8 cellular contexts compared by ENCODE assay signal in the genomic region with DNA sequence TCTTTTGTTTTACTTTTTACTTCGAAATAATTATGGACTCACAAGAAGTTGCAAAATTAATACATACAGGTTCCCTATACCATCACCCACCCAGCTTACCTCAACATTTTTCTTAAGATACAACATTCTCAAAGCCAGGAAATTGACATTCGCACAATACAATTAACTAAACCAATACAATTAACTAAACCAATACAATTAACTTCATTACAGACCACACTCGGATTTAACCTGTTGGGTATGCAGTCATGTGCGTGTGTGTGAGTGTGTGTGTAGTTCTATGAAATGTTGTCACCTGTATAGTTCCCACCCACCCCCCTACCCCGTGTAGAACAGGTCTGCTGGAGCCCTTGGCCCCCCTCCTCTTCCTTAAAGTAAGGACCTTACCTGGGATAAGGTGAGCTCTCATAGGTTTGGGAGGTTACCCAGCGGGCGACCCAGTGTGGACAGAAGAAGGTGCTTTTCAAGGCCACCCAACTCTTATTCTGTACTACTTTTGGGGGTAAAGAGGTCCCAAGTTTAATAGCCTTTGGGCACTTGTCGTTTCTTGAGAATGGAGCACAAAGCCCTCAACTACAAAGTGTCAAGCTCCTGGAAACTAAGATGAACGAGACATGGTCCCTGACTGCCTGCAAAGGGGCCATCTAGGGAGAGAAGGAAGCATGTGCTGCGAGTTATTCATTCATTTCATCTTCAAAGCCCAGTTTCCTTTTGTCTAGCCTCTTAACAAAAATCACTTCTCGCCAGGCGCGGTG. TPM values are rescaled to one million over a fixed set of nuclear protein-coding genes. Genes with fewer than 3 reads are reported as not detected.
DNase-seq lines count a peak whose midpoint lies in the region; ATAC-seq and TF ChIP-seq lines count a peak whose summit lies in the region.

No MANE protein-coding gene starts in this region.

- H3K14ac ChIP-seq in trophoblast cell (ENCODE audit: low read length): no peak overlapping the region

- in situ Hi-C loops in G401 (cut with HindIII; ENCODE audit: low sequenced_read_pairs) (no loop called here), Panc1 (cut with HindIII; ENCODE audit: low pct_unique_long_range_greater_than_20kb, low sequenced_read_pairs) (no loop called here)

- H3K27me3 Mint-ChIP-seq in endodermal cell (ENCODE audit: insufficient read depth): peaks cover 5% of the 10 kb centered on the region

- peak overlapping the region; percentile 67; the same call in 1 of the 2 replicates for H3K27ac ChIP-seq in Panc1 (ENCODE audit: low read length)
- no peak overlapping the region for H3K27ac ChIP-seq in endodermal cell (ENCODE audit: low read depth, low read length)
- H3K27ac ChIP-seq in trophoblast cell (ENCODE audit: low read depth, low read length): no peak overlapping the region

- DNase-seq in G401 (ENCODE audit: low spot score) (peak; percentile 10), Panc1 (ENCODE audit: low read depth, low spot score) (no peak), endodermal cell (peak; percentile 54), trophoblast cell (no peak), GDM1 (lab: John Stamatoyannopoulos, UW) (no peak), cerebellar nuclear complex (lab: John Stamatoyannopoulos, UW) (no peak), GF-D8 (lab: John Stamatoyannopoulos, UW) (no peak), NOMO-1 treated with dmso at 0.1 percent for 144 hours (lab: John Stamatoyannopoulos, UW; ENCODE audit: unreplicated experiment) (no peak)

- CTCF ChIA-PET in Panc1 (lab: Charles Lee): interaction anchor here (0.6 kb wide), 1 partner anchor 102 kb away, joined by 10 read pairs; no protein-coding TSS in a partner anchor

- ATAC-seq in Panc1: no peak

- H2AFZ ChIP-seq in trophoblast cell (ENCODE audit: insufficient read depth, low read length, poor library complexity): peak overlapping the region; percentile 39

- peaks cover 10% of the 10 kb centered on the region for H3K4me1 ChIP-seq in Panc1 (ENCODE audit: control insufficient read depth, insufficient read depth, low read length)
- H3K4me1 ChIP-seq in endodermal cell (ENCODE audit: control insufficient read depth, insufficient read depth, low read length): peaks cover 5% of the 10 kb centered on the region
- peaks cover 0 to 7% of the 10 kb centered on the region in 2 experiments for H3K4me1 ChIP-seq in trophoblast cell (ENCODE audit: control insufficient read depth in 1 of 2, insufficient read depth in 2 of 2, low read length in 2 of 2)

- H3K27me3 ChIP-seq in Panc1 (ENCODE audit: control insufficient read depth, insufficient read depth, low read length) (no peaks in the 10 kb centered on the region), endodermal cell (ENCODE audit: control insufficient read depth, insufficient read depth, low read length, poor library complexity, severe bottlenecking) (no peaks in the 10 kb centered on the region), trophoblast cell (ENCODE audit: insufficient read depth, low read length) (no peaks in the 10 kb centered on the region)

- H3K4me1 Mint-ChIP-seq in endodermal cell: peaks cover 18% of the 10 kb centered on the region

- H3K9me3 ChIP-seq in Panc1 (ENCODE audit: control insufficient read depth, insufficient read depth, low read depth, low read length): no peaks in the 10 kb centered on the region
- no peaks in the 10 kb centered on the region for H3K9me3 ChIP-seq in endodermal cell (ENCODE audit: control insufficient read depth, low read length)
- peaks cover 3% of the 10 kb centered on the region for H3K9me3 ChIP-seq in trophoblast cell (ENCODE audit: insufficient read depth, low read depth, low read length)

- peak overlapping the region; percentile 1 for H2BK12ac ChIP-seq in trophoblast cell (ENCODE audit: low read length)

- WGBS in endodermal cell (ENCODE audit: insufficient coverage in 1 of 2, insufficient read length in 1 of 2), 2 experiments: 70 to 80% methylated on average over 7 to 11 of the region's 13 CpGs
- WGBS in trophoblast cell (ENCODE audit: extremely low coverage, insufficient coverage, insufficient read length): 92% methylated on average over 2 of the region's 13 CpGs

- H3K36me3 ChIP-seq in Panc1 (ENCODE audit: control insufficient read depth, insufficient read depth, low read length): no peaks in the 10 kb centered on the region; the same call in none of the 2 replicates
- peaks cover 13% of the 10 kb centered on the region for H3K36me3 ChIP-seq in endodermal cell (ENCODE audit: control insufficient read depth, insufficient read depth, low read length)
- no peaks in the 10 kb centered on the region for H3K36me3 ChIP-seq in trophoblast cell (ENCODE audit: control insufficient read depth in 1 of 2, insufficient read depth in 2 of 2, low read length in 2 of 2)

- no peak overlapping the region for H3K4me2 ChIP-seq in trophoblast cell (ENCODE audit: low read length)

- H3K4me3 Mint-ChIP-seq in endodermal cell: peak overlapping the region; percentile 99

- no peak overlapping the region for H4K91ac ChIP-seq in trophoblast cell (ENCODE audit: low read depth, low read length)

- POLR2A ChIA-PET in Panc1 (lab: Charles Lee): interaction anchor here (0.6 kb wide), 1 partner anchor 49 kb away, joined by 17 read pairs; no protein-coding TSS in a partner anchor

- no peak overlapping the region for H3K4ac ChIP-seq in trophoblast cell (ENCODE audit: low read depth, low read length)

- no peak overlapping the region for H3K18ac ChIP-seq in trophoblast cell (ENCODE audit: low read length)

- peaks cover 11% of the 10 kb centered on the region for H3K79me2 ChIP-seq in trophoblast cell (ENCODE audit: control insufficient read depth, insufficient read depth, low read length, poor library complexity)

- H3K79me1 ChIP-seq in trophoblast cell (ENCODE audit: low read length): peaks cover 9% of the 10 kb centered on the region

- H3K36me3 Mint-ChIP-seq in endodermal cell (ENCODE audit: low read depth): peaks cover 12% of the 10 kb centered on the region

- BruUV-seq in Panc1 (replicated peaks; lab: Mats Ljungman, UMichigan): no TSS peak

- H2AK5ac ChIP-seq in trophoblast cell (ENCODE audit: low read length): peak overlapping the region; percentile 59

- H4K12ac ChIP-seq in trophoblast cell (ENCODE audit: low read depth, low read length): no peak overlapping the region

- no peak overlapping the region for H3K23ac ChIP-seq in trophoblast cell (ENCODE audit: low read length)

- intact Hi-C loops in Panc1 (cut with micrococcal nuclease; ENCODE audit: unreplicated experiment): loop anchor here (2.0 kb wide), 1 partner anchor 47 kb away; the partner anchor contains the start of gene SRSF3

- peak overlapping the region; percentile 79 for H3K9ac ChIP-seq in endodermal cell (ENCODE audit: extremely low read depth, low read length, poor library complexity, severe bottlenecking)
- no peak overlapping the region for H3K9ac ChIP-seq in trophoblast cell (ENCODE audit: low read length)

- TF ChIP-seq CTCF in Panc1 (IDR thresholded peaks at IDR 0.05): no peak
- no peak for TF ChIP-seq CTCF in endodermal cell (conservative IDR thresholded peaks at IDR 0.05)

- no peak overlapping the region for H2BK5ac ChIP-seq in trophoblast cell (ENCODE audit: low read depth, low read length, poor library complexity)

- H3K4me3 ChIP-seq in Panc1 (ENCODE audit: low read depth in 2 of 2, low read length in 2 of 2): peak overlapping the region; percentile 64 to 98; a peak in 2 of 4 replicates
- peak overlapping the region; percentile 97 for H3K4me3 ChIP-seq in endodermal cell (ENCODE audit: low read length)
- H3K4me3 ChIP-seq in trophoblast cell (ENCODE audit: low read depth, low read length): no peak overlapping the region

- peak overlapping the region; percentile 82 for H3K27ac Mint-ChIP-seq in endodermal cell

- no peaks in the 10 kb centered on the region for H3K9me3 Mint-ChIP-seq in endodermal cell

- no peak overlapping the region for H2BK120ac ChIP-seq in trophoblast cell (ENCODE audit: insufficient read depth, low read length, poor library complexity)

- H4K8ac ChIP-seq in trophoblast cell (ENCODE audit: low read depth, low read length): peak overlapping the region; percentile 58

RNA-seq across cellular contexts. Expression of gene STK38, which starts 0.5 kb away (rescaled TPM):
- total RNA-seq in G401 (2014; rRNA removed; shearing (Covaris generic)): 11.8 and 19.6 TPM in 2 replicates
- total RNA-seq in Panc1 (2021; ENCODE audit: unreplicated experiment) (44.7 TPM), endodermal cell (10 to 100 TPM; 35.2 to 38.3 TPM)
- polyA plus RNA-seq in Panc1 (2012; ENCODE audit: insufficient read length): 26.8 TPM
- polyA plus RNA-seq in endodermal cell (2013, experiment 1 of 2): 29.6 TPM
- polyA plus RNA-seq in endodermal cell (2013, experiment 2 of 2): 28.6 TPM
- polyA plus RNA-seq in trophoblast cell (2013): 18.7 and 19.4 TPM in 2 replicates

RNA-seq across cellular contexts. Expression of gene SRSF3, which starts 46.3 kb away (rescaled TPM):
- total RNA-seq in G401 (2014; rRNA removed; shearing (Covaris generic)): 342 and 464 TPM in 2 replicates
- total RNA-seq in Panc1 (2021; ENCODE audit: unreplicated experiment) (356 TPM), endodermal cell (100 to 1,000 TPM; 493 to 536 TPM)
- 270 TPM for polyA plus RNA-seq in Panc1 (2012; ENCODE audit: insufficient read length)
- 582 TPM for polyA plus RNA-seq in endodermal cell (2013, experiment 1 of 2)
- polyA plus RNA-seq in endodermal cell (2013, experiment 2 of 2): 506 TPM
- 254 and 259 TPM in 2 replicates for polyA plus RNA-seq in trophoblast cell (2013)

Comparison
In these comparisons a context has a peak if more than half of its experiments do, and no peak if none do; other contexts are left out.
1. DNase-seq: peak in G401 (single experiment) and endodermal cell (single experiment); none in Panc1 (single experiment), trophoblast cell (0 of 2), GDM1 (single experiment), cerebellar nuclear complex (0 of 2), GF-D8 (single experiment) and NOMO-1 treated with dmso at 0.1 percent for 144 hours (single experiment).